11 cellular contexts compared by ENCODE assay signal in genomic region chr7:139798221-139798620, GRCh38. TPM values are rescaled to one million over a fixed set of nuclear protein-coding genes. Genes with fewer than 3 reads are reported as not detected.
DNase-seq lines count a peak whose midpoint lies in the region; ATAC-seq and TF ChIP-seq lines count a peak whose summit lies in the region.
"Had no signal": no experiment of that assay in that cellular context is flagged by ENCODE, and none has a peak within 500 bp of the region (broad histone marks: within the 10 kb centered on the region; RNA-seq: fewer than 3 reads in every experiment).

No MANE protein-coding gene starts in this region.

- H2AFZ ChIP-seq in GM23248: peak overlapping the region; percentile 52; the same call in 1 of the 2 replicates
- peak overlapping the region; percentile 67 for H2AFZ ChIP-seq in parathyroid adenoma

- WGBS in GM23248 (ENCODE audit: low coverage in 1 of 2, low lambda C conversion rate in 2 of 2, missing lambda C conversion rate in 2 of 2), 2 experiments: 26 to 39% methylated on average over 10 of the region's 10 CpGs

- no peaks in the 10 kb centered on the region for H3K9me3 ChIP-seq in GM23248 (ENCODE audit: low read depth)
- no peaks in the 10 kb centered on the region for H3K9me3 ChIP-seq in parathyroid adenoma (ENCODE audit: control insufficient read depth, low read length)
- H3K9me3 ChIP-seq: psoas muscle had no signal

- no peak overlapping the region for H3K9ac ChIP-seq in GM23248
- no peak overlapping the region for H3K9ac ChIP-seq in parathyroid adenoma

- H3K4me3 ChIP-seq in GM23248 (no peak overlapping the region), parathyroid adenoma (ENCODE audit: low read depth, low read length) (no peak overlapping the region)
- H3K4me3 ChIP-seq: psoas muscle had no signal

- in situ Hi-C loops in GM23248 (cut with MboI): loop anchor here (25.0 kb wide), 1 partner anchor 189 kb away; no protein-coding TSS in a partner anchor

- peaks cover 8% of the 10 kb centered on the region for H3K36me3 Mint-ChIP-seq in natural killer cell

- intact Hi-C loops in natural killer cell (cut with micrococcal nuclease): no loop called here

- DNase-seq in GM23248: no peak
- DNase-seq in NCI-H69 (lab: John Stamatoyannopoulos, UW): peak; percentile 83
- no peak for DNase-seq in NK-92 treated with Interleukin-12 subunit alpha and Interleukin-12 subunit beta, amount 100 ng/mL, for 24 hours (lab: John Stamatoyannopoulos, UW)
- no peak for DNase-seq in pons (ENCODE audit: low spot score)
- no peak for DNase-seq in natural killer cell
- DNase-seq: effector CD8-positive, alpha-beta T cell; psoas muscle had no signal

- H3K36me3 ChIP-seq in GM23248 (ENCODE audit: low read depth) (no peaks in the 10 kb centered on the region), parathyroid adenoma (ENCODE audit: control insufficient read depth, insufficient read depth, low read length) (no peaks in the 10 kb centered on the region)

- H3K9me2 ChIP-seq in GM23248 (ENCODE audit: insufficient read depth): no peaks in the 10 kb centered on the region

- ATAC-seq in GM19023 (IDR thresholded peaks at IDR 0.05; ENCODE audit: unreplicated experiment) (peak; percentile 67), natural killer cell (no peak)
- ATAC-seq: activated naive CD4-positive, alpha-beta T cell treated with anti-CD3 and anti-CD28 coated beads, Interleukin-2, amount 50 U/mL, for 72 hours; WTC11 had no signal

- TF ChIP-seq CTCF in parathyroid adenoma (IDR thresholded peaks at IDR 0.05) (no peak), natural killer cell (IDR thresholded peaks at IDR 0.05) (no peak)

- H3K4me3 Mint-ChIP-seq in natural killer cell: no peak overlapping the region
- H3K4me3 Mint-ChIP-seq: WTC11 had no signal

- H3F3A ChIP-seq in GM23248 (ENCODE audit: insufficient read depth): no peaks in the 10 kb centered on the region

- H3K27ac ChIP-seq in GM23248 (no peak overlapping the region), parathyroid adenoma (no peak overlapping the region)
- H3K27ac ChIP-seq: psoas muscle had no signal

- no peaks in the 10 kb centered on the region for H3K27me3 Mint-ChIP-seq in natural killer cell (ENCODE audit: low read depth in 2 of 2)

- no peaks in the 10 kb centered on the region for H3K27me3 ChIP-seq in GM23248 (replicated peaks; ENCODE audit: insufficient read depth)
- no peaks in the 10 kb centered on the region for H3K27me3 ChIP-seq in parathyroid adenoma (ENCODE audit: control insufficient read depth, insufficient read depth, low read length)

- peaks cover 0 to 3% of the 10 kb centered on the region in 2 donors for H3K9me3 Mint-ChIP-seq in natural killer cell

- no peak overlapping the region for H3K27ac Mint-ChIP-seq in natural killer cell
- H3K27ac Mint-ChIP-seq: WTC11 had no signal

- H4K20me1 ChIP-seq in GM23248 (ENCODE audit: insufficient read depth): no peaks in the 10 kb centered on the region

- peaks cover 0 to 17% of the 10 kb centered on the region in 2 donors for H3K4me1 Mint-ChIP-seq in natural killer cell

- peaks cover 5% of the 10 kb centered on the region; the same call in 1 of the 2 replicates for H3K4me1 ChIP-seq in GM23248 (ENCODE audit: insufficient read depth)
- H3K4me1 ChIP-seq in parathyroid adenoma: peaks cover 9% of the 10 kb centered on the region
- H3K4me1 ChIP-seq: psoas muscle had no signal

- H3K79me2 ChIP-seq in GM23248 (ENCODE audit: insufficient read depth) (no peaks in the 10 kb centered on the region), parathyroid adenoma (no peaks in the 10 kb centered on the region)

- H3K4me2 ChIP-seq in GM23248 (ENCODE audit: unreplicated experiment) (no peak overlapping the region), parathyroid adenoma (ENCODE audit: low read length) (peak overlapping the region; percentile 42)

RNA-seq across cellular contexts. Expression of gene HIPK2, which starts 20.4 kb away (rescaled TPM):
- total RNA-seq in GM23248 (2014; rRNA removed; shearing (Covaris generic)): 7.9 and 9.1 TPM in 2 replicates
- 4.7 and 4.9 TPM in 2 replicates for polyA plus RNA-seq in GM23248 (2016; fragmentation: Nextera tagmentation; extraction: Ambion mirVana)
- total RNA-seq in natural killer cell: 100 to 1,000 TPM; 127 to 145 (median 144) TPM

RNA-seq across cellular contexts. Expression of gene TBXAS1, which starts 30.8 kb away (rescaled TPM):
- not detected in 2 replicates for total RNA-seq in GM23248 (2014; rRNA removed; shearing (Covaris generic))
- polyA plus RNA-seq in GM23248 (2016; fragmentation: Nextera tagmentation; extraction: Ambion mirVana): 0.49 and 2.2 TPM in 2 replicates
- total RNA-seq in natural killer cell: 100 to 1,000 TPM in 1 of 3 donors, 10 to 100 TPM in 2; 72.7 to 110 (median 88.7) TPM

Comparison
In these comparisons a context has a peak if more than half of its experiments do, and no peak if none do; other contexts are left out.
1. RNA of gene HIPK2, which starts 20.4 kb away (total RNA-seq): 127 to 145 TPM in natural killer cell; 7.9 to 9.1 TPM in GM23248; every median in the first group is over 10 times any median in the second.
2. RNA of gene TBXAS1, which starts 30.8 kb away (total RNA-seq): 72.7 to 110 TPM in natural killer cell; not detected in GM23248; every median in the first group is over 10 times any median in the second.